24 cellular contexts compared by ENCODE assay signal in the genomic region with DNA sequence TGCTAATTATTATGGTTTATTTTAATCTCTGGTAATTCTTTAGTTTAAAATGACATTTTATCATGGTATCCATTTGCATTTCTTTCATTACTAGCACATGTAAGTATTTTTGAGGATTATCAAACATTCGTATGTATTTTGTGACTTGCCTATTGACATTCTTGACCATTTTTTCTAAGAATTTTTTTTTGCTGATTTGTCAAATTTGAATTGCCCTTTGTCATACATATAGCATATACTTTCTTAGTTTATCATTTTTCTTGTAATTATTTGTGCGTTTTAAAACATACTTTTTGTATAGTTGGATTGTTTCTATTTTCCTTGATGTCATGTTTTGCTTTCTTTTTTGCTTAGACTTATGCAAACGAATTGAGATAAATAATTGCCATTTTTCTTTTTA.
DNase-seq lines count a peak whose midpoint lies in the region; ATAC-seq, FAIRE-seq and TF ChIP-seq lines count a peak whose summit lies in the region.
"Had no signal": no experiment of that assay in that cellular context is flagged by ENCODE, and none has a peak within 500 bp of the region (broad histone marks: within the 10 kb centered on the region; RNA-seq: fewer than 3 reads in every experiment).

No MANE protein-coding gene starts in this region.

- no peaks in the 10 kb centered on the region for H3K27me3 ChIP-seq in K562 (ENCODE audit: control insufficient read depth in 2 of 2, insufficient read depth in 2 of 2, low read length in 2 of 2)
- H3K27me3 ChIP-seq in pancreas, result no peaks in the 10 kb centered on the region
- H3K27me3 ChIP-seq: BLaER1 treated with 17β-estradiol and CSF1 and Interleukin-3, amounts not matched to agents 10 nM and 100 nM had no signal

- in situ Hi-C loops in K562 (cut with MboI), result no loop called here

- H3K4me1 ChIP-seq in A549 (peaks cover 7% of the 10 kb centered on the region; the same call in 1 of the 3 replicates), K562 (replicated peaks in 1 of 2; ENCODE audit: control insufficient read depth in 2 of 2, insufficient read depth in 2 of 2, low read length in 2 of 2) (no peaks in the 10 kb centered on the region), pancreas (no peaks in the 10 kb centered on the region)
- H3K4me1 ChIP-seq: Caco-2 had no signal

- TF ChIP-seq RAD21 in A549 (conservative IDR thresholded peaks at IDR 0.05 in 1 of 2, IDR thresholded peaks at IDR 0.05 in 1 of 2) (no peak), K562 (CRISPR knock-in tag; conservative IDR thresholded peaks at IDR 0.05 in 1 of 2, IDR thresholded peaks at IDR 0.05 in 1 of 2) (no peak)

- H3K9me1 ChIP-seq in K562 (ENCODE audit: control insufficient read depth, insufficient read depth, low read length), result no peaks in the 10 kb centered on the region

- H3K79me2 ChIP-seq in K562 (ENCODE audit: control insufficient read depth, insufficient read depth, low read length), result no peaks in the 10 kb centered on the region

- H3K27ac ChIP-seq in A549 (no peak overlapping the region), K562 (ENCODE audit: extremely low read depth, low read depth, low read length) (no peak overlapping the region), pancreas (no peak overlapping the region)
- H3K27ac ChIP-seq: BLaER1 treated with 17β-estradiol and CSF1 and Interleukin-3, amounts not matched to agents 10 nM and 100 nM; C4-2B had no signal

- 58% methylated on average over 3 of the region's 3 CpGs for WGBS in A549 (ENCODE audit: missing lambda C conversion rate)
- 2% methylated on average over 3 of the region's 3 CpGs for WGBS in K562 (ENCODE audit: insufficient coverage, low coverage, missing lambda C conversion rate)
- 59 to 77% methylated on average over 3 of the region's 3 CpGs for WGBS in pancreas, 2 donors

- H3K36me3 ChIP-seq in K562 (ENCODE audit: control insufficient read depth, insufficient read depth, low read length), result no peaks in the 10 kb centered on the region
- no peaks in the 10 kb centered on the region for H3K36me3 ChIP-seq in pancreas
- H3K36me3 ChIP-seq: BLaER1 treated with 17β-estradiol and CSF1 and Interleukin-3, amounts not matched to agents 10 nM and 100 nM had no signal

- TF ChIP-seq POLR2A in A549 (IDR thresholded peaks at IDR 0.05; ENCODE audit: low read length), result no peak
- TF ChIP-seq POLR2A in K562 (conservative IDR thresholded peaks at IDR 0.05), result no peak

- ATAC-seq in A549, result no peak
- ATAC-seq in K562, result no peak
- ATAC-seq in pancreas, result no peak
- no peak for ATAC-seq in HG02759 (IDR thresholded peaks at IDR 0.05; ENCODE audit: unreplicated experiment)
- no peak for ATAC-seq in esophagus mucosa
- ATAC-seq: CD8-positive, alpha-beta T cell; GM12878 had no signal

- TF ChIP-seq EP300 in A549 (IDR thresholded peaks at IDR 0.05) (no peak), K562 (IDR thresholded peaks at IDR 0.05; ENCODE audit: low read length) (no peak)

- no peak overlapping the region for H2AFZ ChIP-seq in K562 (ENCODE audit: low read depth, low read length)

- no peak overlapping the region for H3K9ac ChIP-seq in K562 (ENCODE audit: insufficient read depth in 1 of 2, low read depth in 2 of 2, low read length in 2 of 2)
- H3K9ac ChIP-seq: BLaER1 treated with 17β-estradiol and CSF1 and Interleukin-3, amounts not matched to agents 10 nM and 100 nM had no signal

- no peaks in the 10 kb centered on the region for H3K9me3 ChIP-seq in A549
- H3K9me3 ChIP-seq in K562 (replicated peaks; ENCODE audit: control insufficient read depth, insufficient read depth, low read depth, low read length), result peaks cover 2% of the 10 kb centered on the region; the same call in 1 of the 2 replicates
- H3K9me3 ChIP-seq in pancreas, result no peaks in the 10 kb centered on the region
- H3K9me3 ChIP-seq: BLaER1 treated with 17β-estradiol and CSF1 and Interleukin-3, amounts not matched to agents 10 nM and 100 nM; Caco-2 had no signal

- H3K27ac Mint-ChIP-seq in activated naive CD4-positive, alpha-beta T cell treated with anti-CD3 and anti-CD28 coated beads, Interleukin-2, amount 10 ng/mL, durations not matched to agents 7 days and 5 days, result no peak overlapping the region
- H3K27ac Mint-ChIP-seq: B cell; CD4-positive, alpha-beta T cell; CD8-positive, alpha-beta T cell had no signal

- H3K27me3 Mint-ChIP-seq in activated naive CD4-positive, alpha-beta T cell treated with anti-CD3 and anti-CD28 coated beads, Interleukin-2, amount 10 ng/mL, durations not matched to agents 7 days and 5 days, result no peaks in the 10 kb centered on the region
- H3K27me3 Mint-ChIP-seq: B cell; CD4-positive, alpha-beta T cell had no signal

- no TSS peak for BruUV-seq in K562 (replicated peaks; lab: Mats Ljungman, UMichigan)

- TF ChIP-seq CTCF in A549 (IDR thresholded peaks at IDR 0.05), result no peak
- TF ChIP-seq CTCF in K562 (IDR thresholded peaks at IDR 0.05 in 2 of 3, conservative IDR thresholded peaks at IDR 0.05 in 1 of 3; ENCODE audit: insufficient read depth in 2 of 3, low read depth in 1 of 3, low read length in 3 of 3), result no peak
- TF ChIP-seq CTCF in pancreas (IDR thresholded peaks at IDR 0.05), result no peak

- intact Hi-C loops in K562 (cut with micrococcal nuclease) (no loop called here), pancreas (cut with DNase I) (no loop called here)

- no peaks in the 10 kb centered on the region for H3K9me3 Mint-ChIP-seq in activated naive CD4-positive, alpha-beta T cell treated with anti-CD3 and anti-CD28 coated beads, Interleukin-2, amount 10 ng/mL, durations not matched to agents 7 days and 5 days
- H3K9me3 Mint-ChIP-seq: CD4-positive, alpha-beta T cell; CD8-positive, alpha-beta T cell had no signal

- H3K4me1 Mint-ChIP-seq in activated naive CD4-positive, alpha-beta T cell treated with anti-CD3 and anti-CD28 coated beads, Interleukin-2, amount 10 ng/mL, durations not matched to agents 7 days and 5 days, result no peaks in the 10 kb centered on the region

- H4K20me1 ChIP-seq in K562 (replicated peaks; ENCODE audit: control insufficient read depth, insufficient read depth, low read length), result no peaks in the 10 kb centered on the region
- H4K20me1 ChIP-seq: BLaER1 treated with 17β-estradiol and CSF1 and Interleukin-3, amounts not matched to agents 10 nM and 100 nM had no signal

- FAIRE-seq in A549 (lab: Jason Lieb, UNC), result no peak
- FAIRE-seq in G401.6 (lab: Jason Lieb, UNC), result peak; percentile 52
- FAIRE-seq in K562 (lab: Jason Lieb, UNC), result no peak
- FAIRE-seq in pancreas (lab: Jason Lieb, UNC), result peak; percentile 59
- FAIRE-seq: A204.1, D721Med, GM12878, GM12892, GM18507 had no signal

- H3K4me3 Mint-ChIP-seq in activated naive CD4-positive, alpha-beta T cell treated with anti-CD3 and anti-CD28 coated beads, Interleukin-2, amount 10 ng/mL, durations not matched to agents 7 days and 5 days, result no peak overlapping the region
- H3K4me3 Mint-ChIP-seq: B cell; CD4-positive, alpha-beta T cell; CD8-positive, alpha-beta T cell had no signal

- H3K4me3 ChIP-seq in A549, result no peak overlapping the region
- H3K4me3 ChIP-seq in K562, result no peak overlapping the region
- no peak overlapping the region for H3K4me3 ChIP-seq in pancreas
- H3K4me3 ChIP-seq: BLaER1 treated with 17β-estradiol and CSF1 and Interleukin-3, amounts not matched to agents 10 nM and 100 nM; GM12878 had no signal

- POLR2A ChIA-PET in A549 (lab: Yijun Ruan, JAX) (no interaction called here), K562 (lab: Yijun Ruan, JAX) (no interaction called here)

- DNase-seq in A549 (ENCODE audit: low read depth in 1 of 2, low spot score in 1 of 2) (no peak), K562 (ENCODE audit: extremely low read depth in 1 of 4, low spot score in 3 of 4) (no peak), pancreas (no peak), dermis blood vessel endothelial cell (no peak)
- DNase-seq in activated naive CD4-positive, alpha-beta T cell treated with anti-CD3 and anti-CD28 coated beads, Interleukin-2, amount 10 ng/mL, durations not matched to agents 7 days and 5 days, result no peak
- DNase-seq: 8988T; AML-193; Caco-2; Calu3; CD4-positive, alpha-beta T cell; CD8-positive, alpha-beta T cell; DMS79 treated with DMSO at 0.1 percent for 48 hours; GDM1 had no signal

- H3K36me3 Mint-ChIP-seq in activated naive CD4-positive, alpha-beta T cell treated with anti-CD3 and anti-CD28 coated beads, Interleukin-2, amount 10 ng/mL, durations not matched to agents 7 days and 5 days, result no peaks in the 10 kb centered on the region
- H3K36me3 Mint-ChIP-seq: CD8-positive, alpha-beta T cell had no signal

- no peak overlapping the region for H3K4me2 ChIP-seq in A549
- no peak overlapping the region for H3K4me2 ChIP-seq in K562 (ENCODE audit: insufficient read depth, low read length)
- H3K4me2 ChIP-seq: BLaER1 treated with 17β-estradiol and CSF1 and Interleukin-3, amounts not matched to agents 10 nM and 100 nM had no signal

- CTCF ChIA-PET in A549 (lab: Yijun Ruan, JAX) (no interaction called here), K562 (lab: Yijun Ruan, JAX; ENCODE audit: low intra/inter-chr PET ratio) (no interaction called here)
- CTCF ChIA-PET in activated naive CD4-positive, alpha-beta T cell treated with anti-CD3 and anti-CD28 coated beads, Interleukin-2, amount 10 ng/mL, durations not matched to agents 7 days and 5 days (lab: Charles Lee), result no interaction called here

TF ChIP-seq in A549, 52 proteins besides CTCF, POLR2A, EP300 and RAD21 (continues in another document):
- TF ChIP-seq MYC (IDR thresholded peaks at IDR 0.05; ENCODE audit: borderline replicate concordance, low read length), result no peak
- TF ChIP-seq ESRRA (IDR thresholded peaks at IDR 0.05; ENCODE audit: borderline replicate concordance, low read length), result no peak
- TF ChIP-seq, protein P1, sequence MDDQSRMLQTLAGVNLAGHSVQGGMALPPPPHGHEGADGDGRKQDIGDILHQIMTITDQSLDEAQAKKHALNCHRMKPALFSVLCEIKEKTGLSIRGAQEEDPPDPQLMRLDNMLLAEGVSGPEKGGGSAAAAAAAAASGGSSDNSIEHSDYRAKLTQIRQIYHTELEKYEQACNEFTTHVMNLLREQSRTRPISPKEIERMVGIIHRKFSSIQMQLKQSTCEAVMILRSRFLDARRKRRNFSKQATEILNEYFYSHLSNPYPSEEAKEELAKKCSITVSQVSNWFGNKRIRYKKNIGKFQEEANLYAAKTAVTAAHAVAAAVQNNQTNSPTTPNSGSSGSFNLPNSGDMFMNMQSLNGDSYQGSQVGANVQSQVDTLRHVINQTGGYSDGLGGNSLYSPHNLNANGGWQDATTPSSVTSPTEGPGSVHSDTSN (IDR thresholded peaks at IDR 0.05), result no peak

TF ChIP-seq in K562, 482 proteins besides CTCF, POLR2A, EP300 and RAD21 (continues in another document):
- TF ChIP-seq NR2C1 (IDR thresholded peaks at IDR 0.05) (no peak), NR2C1 (tag; IDR thresholded peaks at IDR 0.05) (no peak)
